ENCODE assay signal across 29 cellular contexts in genomic region chr14:37721976-37722659, GRCh38.
DNase-seq lines count a peak whose midpoint lies in the region; FAIRE-seq and TF ChIP-seq lines count a peak whose summit lies in the region.
"Had no signal": no experiment of that assay in that cellular context is flagged by ENCODE, and none has a peak within 500 bp of the region (broad histone marks: within the 10 kb centered on the region; RNA-seq: fewer than 3 reads in every experiment).

No MANE protein-coding gene starts in this region.

- TF ChIP-seq CTCF in AG10803 (conservative IDR thresholded peaks at IDR 0.05; ENCODE audit: low read length) (no peak), brain microvascular endothelial cell (IDR thresholded peaks at IDR 0.05; ENCODE audit: low read depth, low read length, missing control alignments) (no peak)

- in situ Hi-C loops in brain microvascular endothelial cell (cut with HindIII; ENCODE audit: low pct_ligation_motif_present, low sequenced_read_pairs), result no loop called here

- intact Hi-C loops in activated T-helper 2 cell treated with anti-CD3 and anti-CD28 coated beads, Interferon-gamma antibody, Interleukin-2, Interleukin-4, amounts not matched to agents 10 μg/mL and 5 μg/mL and 100 μg/mL, durations not matched to agents 14 hours and 24 hours and 36 hours (cut with micrococcal nuclease), result no loop called here

- H3K27me3 Mint-ChIP-seq in activated T-helper 2 cell treated with anti-CD3 and anti-CD28 coated beads, Interferon-gamma antibody, Interleukin-2, Interleukin-4, amounts not matched to agents 10 μg/mL and 5 μg/mL and 100 μg/mL, durations not matched to agents 14 hours and 24 hours and 36 hours (ENCODE audit: low read depth), result no peaks in the 10 kb centered on the region
- H3K27me3 Mint-ChIP-seq: activated CD8-positive, alpha-beta memory T cell treated with anti-CD3 and anti-CD28 coated beads, Interleukin-2, amount 10 ng/mL, durations not matched to agents 7 days and 5 days; T-cell; type B pancreatic cell had no signal

- no peak overlapping the region for H3K4me3 Mint-ChIP-seq in activated T-helper 2 cell treated with anti-CD3 and anti-CD28 coated beads, Interferon-gamma antibody, Interleukin-2, Interleukin-4, amounts not matched to agents 10 μg/mL and 5 μg/mL and 100 μg/mL, durations not matched to agents 14 hours and 24 hours and 36 hours (ENCODE audit: low read depth)
- H3K4me3 Mint-ChIP-seq: activated CD8-positive, alpha-beta memory T cell treated with anti-CD3 and anti-CD28 coated beads, Interleukin-2, amount 10 ng/mL, durations not matched to agents 7 days and 5 days; neural progenitor cell; T-cell; type B pancreatic cell had no signal

- no peaks in the 10 kb centered on the region for H3K9me3 Mint-ChIP-seq in activated T-helper 2 cell treated with anti-CD3 and anti-CD28 coated beads, Interferon-gamma antibody, Interleukin-2, Interleukin-4, amounts not matched to agents 10 μg/mL and 5 μg/mL and 100 μg/mL, durations not matched to agents 14 hours and 24 hours and 36 hours
- H3K9me3 Mint-ChIP-seq: neural progenitor cell, type B pancreatic cell had no signal

- H3K27ac Mint-ChIP-seq in activated T-helper 2 cell treated with anti-CD3 and anti-CD28 coated beads, Interferon-gamma antibody, Interleukin-2, Interleukin-4, amounts not matched to agents 10 μg/mL and 5 μg/mL and 100 μg/mL, durations not matched to agents 14 hours and 24 hours and 36 hours, result no peak overlapping the region
- H3K27ac Mint-ChIP-seq: activated CD8-positive, alpha-beta memory T cell treated with anti-CD3 and anti-CD28 coated beads, Interleukin-2, amount 10 ng/mL, durations not matched to agents 7 days and 5 days; activated naive CD4-positive, alpha-beta T cell treated with anti-CD3 and anti-CD28 coated beads, Interleukin-2, amount 50 U/mL, for 72 hours; neural progenitor cell; T-cell; type B pancreatic cell had no signal

- no peaks in the 10 kb centered on the region for H3K27me3 ChIP-seq in brain microvascular endothelial cell (replicated peaks)
- H3K27me3 ChIP-seq: neural progenitor cell, sigmoid colon had no signal

- FAIRE-seq in GM19239 (lab: Jason Lieb, UNC), result no peak
- FAIRE-seq: A204.1, TTC549 had no signal

- no peak overlapping the region for H3K4me3 ChIP-seq in AG10803 (ENCODE audit: low read length)
- H3K4me3 ChIP-seq in brain microvascular endothelial cell (ENCODE audit: low read depth, low read length), result no peak overlapping the region
- H3K4me3 ChIP-seq: HAP-1, neural progenitor cell, sigmoid colon had no signal

- H3K36me3 ChIP-seq in brain microvascular endothelial cell (replicated peaks), result no peaks in the 10 kb centered on the region
- H3K36me3 ChIP-seq: HAP-1, neural progenitor cell, sigmoid colon had no signal

- H3K36me3 Mint-ChIP-seq in activated T-helper 2 cell treated with anti-CD3 and anti-CD28 coated beads, Interferon-gamma antibody, Interleukin-2, Interleukin-4, amounts not matched to agents 10 μg/mL and 5 μg/mL and 100 μg/mL, durations not matched to agents 14 hours and 24 hours and 36 hours (ENCODE audit: low read depth), result no peaks in the 10 kb centered on the region
- H3K36me3 Mint-ChIP-seq: activated CD8-positive, alpha-beta memory T cell treated with anti-CD3 and anti-CD28 coated beads, Interleukin-2, amount 10 ng/mL, durations not matched to agents 7 days and 5 days; activated naive CD4-positive, alpha-beta T cell treated with anti-CD3 and anti-CD28 coated beads, Interleukin-2, amount 50 U/mL, for 72 hours; neural progenitor cell; T-cell; type B pancreatic cell had no signal

- DNase-seq in AG10803 (ENCODE audit: low read depth) (peak; percentile 7), HT1080 (ENCODE audit: low read depth) (peak; percentile 1), amniotic epithelial cell (ENCODE audit: low read depth) (peak; percentile 42), iris pigment epithelial cell (ENCODE audit: low read depth) (peak; percentile 68), GM19239 (ENCODE audit: insufficient read length, low spot score) (no peak), brain microvascular endothelial cell (no peak)
- DNase-seq in activated CD4-positive, alpha-beta T cell treated with anti-CD3 and anti-CD28 coated beads, Interleukin-2, amount 50 U/mL, for 4 hours, result no peak
- DNase-seq in activated T-helper 2 cell treated with anti-CD3 and anti-CD28 coated beads, Interferon-gamma antibody, Interleukin-2, Interleukin-4, amounts not matched to agents 10 μg/mL and 5 μg/mL and 100 μg/mL, durations not matched to agents 14 hours and 24 hours and 36 hours (ENCODE audit: low spot score), result no peak
- DNase-seq: activated CD4-positive, alpha-beta T cell treated with anti-CD3 and anti-CD28 coated beads for 4 hours; activated CD8-positive, alpha-beta memory T cell treated with anti-CD3 and anti-CD28 coated beads, Interleukin-2, amount 10 ng/mL, durations not matched to agents 7 days and 5 days; effector memory CD4-positive, alpha-beta T cell; head of caudate nucleus; Kasumi-1; NCI-H1048; NCI-H1930; NCI-H226; OCI-M1; posterior cingulate gyrus; SHP77 treated with DMSO at 0.1 percent for 48 hours; sigmoid colon; stimulated activated CD4-positive, alpha-beta T cell treated with anti-CD3 and anti-CD28 coated beads, Interleukin-15, amount 100 ng/mL, for 24 hours; stimulated activated CD8-positive, alpha-beta memory T cell treated with anti-CD3 and anti-CD28 coated beads, Interleukin-4, amount 100 ng/mL, for 48 hours; T-cell had no signal

- no peak overlapping the region for H3K27ac ChIP-seq in brain microvascular endothelial cell
- H3K27ac ChIP-seq: neural progenitor cell, sigmoid colon had no signal

- H3K4me1 Mint-ChIP-seq in activated T-helper 2 cell treated with anti-CD3 and anti-CD28 coated beads, Interferon-gamma antibody, Interleukin-2, Interleukin-4, amounts not matched to agents 10 μg/mL and 5 μg/mL and 100 μg/mL, durations not matched to agents 14 hours and 24 hours and 36 hours (ENCODE audit: low read depth), result no peaks in the 10 kb centered on the region
- H3K4me1 Mint-ChIP-seq: activated CD8-positive, alpha-beta memory T cell treated with anti-CD3 and anti-CD28 coated beads, Interleukin-2, amount 10 ng/mL, durations not matched to agents 7 days and 5 days; neural progenitor cell; T-cell had no signal

Comparison
In these comparisons a context has a peak if more than half of its experiments do, and no peak if none do; other contexts are left out.
1. DNase-seq: peak in AG10803 (single experiment), HT1080 (single experiment), amniotic epithelial cell (single experiment) and iris pigment epithelial cell (single experiment); none in activated CD4-positive, alpha-beta T cell treated with anti-CD3 and anti-CD28 coated beads, Interleukin-2, amount 50 U/mL, for 4 hours (0 of 2), activated T-helper 2 cell treated with anti-CD3 and anti-CD28 coated beads, Interferon-gamma antibody, Interleukin-2, Interleukin-4, amounts not matched to agents 10 μg/mL and 5 μg/mL and 100 μg/mL, durations not matched to agents 14 hours and 24 hours and 36 hours (single experiment), GM19239 (single experiment) and brain microvascular endothelial cell (single experiment).